In genomic region chr14:77051101-77051500, GRCh38 we compare ENCODE assay signal across 13 cellular contexts. TPM values are rescaled to one million over a fixed set of nuclear protein-coding genes. Genes with fewer than 3 reads are reported as not detected.
DNase-seq lines count a peak whose midpoint lies in the region; ATAC-seq, FAIRE-seq and TF ChIP-seq lines count a peak whose summit lies in the region.
"Had no signal": no experiment of that assay in that cellular context is flagged by ENCODE, and none has a peak within 500 bp of the region (broad histone marks: within the 10 kb centered on the region; RNA-seq: fewer than 3 reads in every experiment).

No MANE protein-coding gene starts in this region.

- no peak overlapping the region for H3K9ac ChIP-seq in keratinocyte (ENCODE audit: control insufficient read depth, extremely low read depth, insufficient read depth, low read length)
- H3K9ac ChIP-seq in trophoblast cell (ENCODE audit: low read length), result no peak overlapping the region

- DNase-seq in A549 (ENCODE audit: low read depth in 1 of 2, low spot score in 1 of 2), result no peak
- peak in 1 of 2 donors; percentile 90 for DNase-seq in breast epithelium (ENCODE audit: low spot score in 2 of 2)
- no peak for DNase-seq in keratinocyte (ENCODE audit: low read depth, low spot score)
- DNase-seq in trophoblast cell, result no peak
- no peak for DNase-seq in CD4-positive, alpha-beta memory T cell
- no peak for DNase-seq in erythroblast (lab: John Stamatoyannopoulos, UW)
- DNase-seq in CD8-positive, alpha-beta T cell, result no peak
- no peak for DNase-seq in MV-4-11 (lab: John Stamatoyannopoulos, UW)
- DNase-seq: activated naive CD8-positive, alpha-beta T cell treated with anti-CD3 and anti-CD28 coated beads, Interleukin-2, amount 10 ng/mL, durations not matched to agents 7 days and 5 days; DND-41; NCI-H1092; T-cell had no signal

- H3K36me3 Mint-ChIP-seq in CD4-positive, alpha-beta memory T cell, result no peaks in the 10 kb centered on the region
- no peaks in the 10 kb centered on the region for H3K36me3 Mint-ChIP-seq in CD8-positive, alpha-beta T cell
- H3K36me3 Mint-ChIP-seq: T-cell had no signal

- no peak for ATAC-seq in A549
- ATAC-seq in CD8-positive, alpha-beta T cell, result no peak
- ATAC-seq: T-cell had no signal

- WGBS in A549 (ENCODE audit: missing lambda C conversion rate), result 63% methylated on average over 11 of the region's 11 CpGs
- WGBS in trophoblast cell (ENCODE audit: extremely low coverage, insufficient coverage, insufficient read length), result no CpG with 5 or more reads among the region's 11 CpGs

- H3K9me3 ChIP-seq in A549, result peaks cover 10% of the 10 kb centered on the region
- no peaks in the 10 kb centered on the region for H3K9me3 ChIP-seq in breast epithelium
- peaks cover 2% of the 10 kb centered on the region for H3K9me3 ChIP-seq in keratinocyte (ENCODE audit: control insufficient read depth, low read depth, low read length)
- peaks cover 5% of the 10 kb centered on the region for H3K9me3 ChIP-seq in trophoblast cell (ENCODE audit: insufficient read depth, low read depth, low read length)
- no peaks in the 10 kb centered on the region for H3K9me3 ChIP-seq in CD4-positive, alpha-beta memory T cell (ENCODE audit: control insufficient read depth in 1 of 2, low read length in 2 of 2)
- no peaks in the 10 kb centered on the region for H3K9me3 ChIP-seq in CD8-positive, alpha-beta T cell (ENCODE audit: low read length)

- H3K4me1 ChIP-seq in A549 (peaks cover 31% of the 10 kb centered on the region), breast epithelium (peaks cover 7 to 12% of the 10 kb centered on the region in 2 donors), keratinocyte (ENCODE audit: control insufficient read depth, extremely low read depth, insufficient read depth, low read length) (peaks cover 20% of the 10 kb centered on the region), trophoblast cell (ENCODE audit: control insufficient read depth in 1 of 2, insufficient read depth in 2 of 2, low read length in 2 of 2) (peaks cover 5 to 7% of the 10 kb centered on the region in 2 experiments)
- peaks cover 32% of the 10 kb centered on the region for H3K4me1 ChIP-seq in CD4-positive, alpha-beta memory T cell (ENCODE audit: insufficient read depth, low read length)
- H3K4me1 ChIP-seq in CD8-positive, alpha-beta T cell (ENCODE audit: insufficient read depth, low read length), result peaks cover 10% of the 10 kb centered on the region

- no peak for FAIRE-seq in A549 (lab: Jason Lieb, UNC)
- no peak for FAIRE-seq in keratinocyte (lab: Jason Lieb, UNC)
- FAIRE-seq: A204.1 had no signal

- dilution Hi-C loops in keratinocyte (cut with MboI; ENCODE audit: extremely low pct_ligation_motif_present, low sequenced_read_pairs), result no loop called here

- H3K4me3 Mint-ChIP-seq in CD4-positive, alpha-beta memory T cell, result no peak overlapping the region
- no peak overlapping the region for H3K4me3 Mint-ChIP-seq in CD8-positive, alpha-beta T cell
- H3K4me3 Mint-ChIP-seq: activated naive CD8-positive, alpha-beta T cell treated with anti-CD3 and anti-CD28 coated beads, Interleukin-2, amount 10 ng/mL, durations not matched to agents 7 days and 5 days; T-cell had no signal

- H3K9me3 Mint-ChIP-seq in CD4-positive, alpha-beta memory T cell, result no peaks in the 10 kb centered on the region
- no peaks in the 10 kb centered on the region for H3K9me3 Mint-ChIP-seq in CD8-positive, alpha-beta T cell
- H3K9me3 Mint-ChIP-seq: activated naive CD8-positive, alpha-beta T cell treated with anti-CD3 and anti-CD28 coated beads, Interleukin-2, amount 10 ng/mL, durations not matched to agents 7 days and 5 days; T-cell had no signal

- CTCF ChIA-PET in A549 (lab: Yijun Ruan, JAX), result interaction anchor here (0.6 to 13.6 kb wide), 5 partner anchors 9 to 458 kb away, joined by 4 to 182 read pairs (median 5); no protein-coding TSS in a partner anchor
- CTCF ChIA-PET in CD4-positive, alpha-beta memory T cell (lab: Charles Lee; ENCODE audit: partially characterized antibody), result interaction anchor here (0.7 to 17.7 kb wide), 10 partner anchors 8 to 177 kb away, joined by 3 to 360 read pairs (median 12); no protein-coding TSS in a partner anchor
- CTCF ChIA-PET in CD8-positive, alpha-beta T cell (lab: Charles Lee), result interaction anchor here (0.9 to 8.2 kb wide), 8 partner anchors 16 to 177 kb away, joined by 3 to 156 read pairs (median 24); partner anchors contain the start of gene IRF2BPL

- H3K36me3 ChIP-seq in breast epithelium, result no peaks in the 10 kb centered on the region
- H3K36me3 ChIP-seq in keratinocyte (ENCODE audit: control insufficient read depth in 2 of 2, extremely low read depth in 1 of 2, insufficient read depth in 2 of 2, low read length in 2 of 2), result no peaks in the 10 kb centered on the region
- no peaks in the 10 kb centered on the region for H3K36me3 ChIP-seq in trophoblast cell (ENCODE audit: control insufficient read depth in 1 of 2, insufficient read depth in 2 of 2, low read length in 2 of 2)
- no peaks in the 10 kb centered on the region for H3K36me3 ChIP-seq in CD4-positive, alpha-beta memory T cell (ENCODE audit: insufficient read depth, low read length)
- no peaks in the 10 kb centered on the region for H3K36me3 ChIP-seq in CD8-positive, alpha-beta T cell (ENCODE audit: insufficient read depth, low read length)

- TF ChIP-seq POLR2A in A549 (IDR thresholded peaks at IDR 0.05; ENCODE audit: low read length) (no peak), breast epithelium (IDR thresholded peaks at IDR 0.05) (no peak), erythroblast (IDR thresholded peaks at IDR 0.05; ENCODE audit: low read length) (no peak)

- H3K4me3 ChIP-seq in A549, result no peak overlapping the region
- peak overlapping the region in 1 of 3 donors; percentile 11 for H3K4me3 ChIP-seq in breast epithelium
- H3K4me3 ChIP-seq in keratinocyte (ENCODE audit: control insufficient read depth in 2 of 3, extremely low read depth in 1 of 3, insufficient read depth in 2 of 3, low read depth in 1 of 3, low read length in 3 of 3), result no peak overlapping the region
- H3K4me3 ChIP-seq in trophoblast cell (ENCODE audit: low read depth, low read length), result no peak overlapping the region
- no peak overlapping the region for H3K4me3 ChIP-seq in CD4-positive, alpha-beta memory T cell (ENCODE audit: low read length in 2 of 2)
- no peak overlapping the region for H3K4me3 ChIP-seq in CD8-positive, alpha-beta T cell (ENCODE audit: low read depth, low read length)

- no peak overlapping the region for H4K91ac ChIP-seq in trophoblast cell (ENCODE audit: low read depth, low read length)

- no peaks in the 10 kb centered on the region for H3K9me1 ChIP-seq in keratinocyte (ENCODE audit: control insufficient read depth, extremely low read depth, insufficient read depth, low read length)

- peak overlapping the region; percentile 84 for H2BK12ac ChIP-seq in trophoblast cell (ENCODE audit: low read length)

- intact Hi-C loops in breast epithelium (cut with DNase I; ENCODE audit: low total_unique reads), result loop anchor here (10.0 kb wide), 1 partner anchor 136 kb away; no protein-coding TSS in a partner anchor
- intact Hi-C loops in CD4-positive, alpha-beta memory T cell (cut with micrococcal nuclease), result no loop called here
- intact Hi-C loops in CD8-positive, alpha-beta T cell (cut with DNase I, micrococcal nuclease), result loop anchor here in 1 of 2 experiments (5.0 kb wide), 1 partner anchor 34 kb away; no protein-coding TSS in a partner anchor

- H3K4me2 ChIP-seq in A549 (no peak overlapping the region), keratinocyte (ENCODE audit: control insufficient read depth, extremely low read depth, insufficient read depth, low read depth, low read length) (no peak overlapping the region), trophoblast cell (ENCODE audit: low read length) (no peak overlapping the region)

- H3K4me1 Mint-ChIP-seq in CD4-positive, alpha-beta memory T cell, result peaks cover 24 to 48% (median 31%) of the 10 kb centered on the region in 4 donors
- peaks cover 16% of the 10 kb centered on the region for H3K4me1 Mint-ChIP-seq in CD8-positive, alpha-beta T cell (ENCODE audit: low read depth)

- TF ChIP-seq EP300 in A549 (IDR thresholded peaks at IDR 0.05), result no peak

- H3K27ac ChIP-seq in A549 (peak overlapping the region; percentile 29 to 81; a peak in 4 of 6 replicates), breast epithelium (peak overlapping the region; percentile 82 to 91), keratinocyte (ENCODE audit: control insufficient read depth, insufficient read depth, low read length) (no peak overlapping the region), trophoblast cell (ENCODE audit: low read depth, low read length) (no peak overlapping the region)
- H3K27ac ChIP-seq in CD4-positive, alpha-beta memory T cell (ENCODE audit: low read depth, low read length), result no peak overlapping the region
- no peak overlapping the region for H3K27ac ChIP-seq in CD8-positive, alpha-beta T cell (ENCODE audit: low read depth, low read length)

- H3K79me2 ChIP-seq in keratinocyte (ENCODE audit: control insufficient read depth, insufficient read depth, low read length) (no peaks in the 10 kb centered on the region), trophoblast cell (ENCODE audit: control insufficient read depth, insufficient read depth, low read length, poor library complexity) (no peaks in the 10 kb centered on the region)

- peak overlapping the region; percentile 25 for H2AK5ac ChIP-seq in trophoblast cell (ENCODE audit: low read length)

- H3K27me3 Mint-ChIP-seq in CD4-positive, alpha-beta memory T cell, result no peaks in the 10 kb centered on the region
- H3K27me3 Mint-ChIP-seq in CD8-positive, alpha-beta T cell (ENCODE audit: low read depth), result no peaks in the 10 kb centered on the region
- H3K27me3 Mint-ChIP-seq: activated naive CD8-positive, alpha-beta T cell treated with anti-CD3 and anti-CD28 coated beads, Interleukin-2, amount 10 ng/mL, durations not matched to agents 7 days and 5 days; T-cell had no signal

- no peak for TF ChIP-seq CTCF in A549 (IDR thresholded peaks at IDR 0.05)
- no peak for TF ChIP-seq CTCF in breast epithelium (IDR thresholded peaks at IDR 0.05)
- no peak for TF ChIP-seq CTCF in keratinocyte (optimal IDR thresholded peaks at IDR 0.05 in 1 of 3, IDR thresholded peaks at IDR 0.05 in 1 of 3, conservative IDR thresholded peaks at IDR 0.05 in 1 of 3; ENCODE audit: extremely low read depth in 1 of 3, insufficient read depth in 2 of 3, low read length in 3 of 3)
- TF ChIP-seq CTCF in CD8-positive, alpha-beta T cell (IDR thresholded peaks at IDR 0.05), result no peak

- H3K18ac ChIP-seq in trophoblast cell (ENCODE audit: low read length), result peak overlapping the region; percentile 13

- H4K12ac ChIP-seq in trophoblast cell (ENCODE audit: low read depth, low read length), result no peak overlapping the region

- H2BK120ac ChIP-seq in trophoblast cell (ENCODE audit: insufficient read depth, low read length, poor library complexity), result peak overlapping the region; percentile 8

- TF ChIP-seq RAD21 in A549 (conservative IDR thresholded peaks at IDR 0.05 in 1 of 2, IDR thresholded peaks at IDR 0.05 in 1 of 2), result no peak

- no peak overlapping the region for H3K4ac ChIP-seq in trophoblast cell (ENCODE audit: low read depth, low read length)

- no peak overlapping the region for H4K8ac ChIP-seq in trophoblast cell (ENCODE audit: low read depth, low read length)

- H2AFZ ChIP-seq in keratinocyte (ENCODE audit: control insufficient read depth, low read length), result peak overlapping the region; percentile 9
- H2AFZ ChIP-seq in trophoblast cell (ENCODE audit: insufficient read depth, low read length, poor library complexity), result peak overlapping the region; percentile 32

- POLR2A ChIA-PET in A549 (lab: Yijun Ruan, JAX), result no interaction called here
- POLR2A ChIA-PET in CD4-positive, alpha-beta memory T cell (lab: Charles Lee; ENCODE audit: partially characterized antibody), result interaction anchor here (0.7 to 3.6 kb wide), 3 partner anchors 11 to 138 kb away, joined by 3 to 34 read pairs (median 5); partner anchors contain the start of gene IRF2BPL
- POLR2A ChIA-PET in CD8-positive, alpha-beta T cell (lab: Charles Lee), result interaction anchor here (1.2 kb wide), 1 partner anchor 10 kb away, joined by 3 read pairs; no protein-coding TSS in a partner anchor

- peak overlapping the region in 1 of 7 donors; percentile 41 for H3K27ac Mint-ChIP-seq in CD4-positive, alpha-beta memory T cell
- H3K27ac Mint-ChIP-seq in CD8-positive, alpha-beta T cell, result no peak overlapping the region
- H3K27ac Mint-ChIP-seq: activated naive CD8-positive, alpha-beta T cell treated with anti-CD3 and anti-CD28 coated beads, Interleukin-2, amount 10 ng/mL, durations not matched to agents 7 days and 5 days; T-cell had no signal

- H3K79me1 ChIP-seq in trophoblast cell (ENCODE audit: low read length), result peaks cover 9% of the 10 kb centered on the region

- peak overlapping the region; percentile 10 for H3K14ac ChIP-seq in trophoblast cell (ENCODE audit: low read length)

- H4K20me1 ChIP-seq in keratinocyte (ENCODE audit: control insufficient read depth, extremely low read depth, insufficient read depth, low read length), result no peaks in the 10 kb centered on the region

- H3K23ac ChIP-seq in trophoblast cell (ENCODE audit: low read length), result no peak overlapping the region

- no peak overlapping the region for H2BK5ac ChIP-seq in trophoblast cell (ENCODE audit: low read depth, low read length, poor library complexity)

- H3K27me3 ChIP-seq in breast epithelium (no peaks in the 10 kb centered on the region), keratinocyte (ENCODE audit: control insufficient read depth, extremely low read depth, insufficient read depth, low read length) (no peaks in the 10 kb centered on the region), trophoblast cell (ENCODE audit: insufficient read depth, low read length) (no peaks in the 10 kb centered on the region)
- H3K27me3 ChIP-seq in CD4-positive, alpha-beta memory T cell (ENCODE audit: insufficient read depth, low read length), result no peaks in the 10 kb centered on the region
- H3K27me3 ChIP-seq in CD8-positive, alpha-beta T cell (ENCODE audit: insufficient read depth, low read length), result no peaks in the 10 kb centered on the region

RNA-seq across cellular contexts. Expression of gene IRF2BPL, which starts 22.6 kb away (rescaled TPM):
- polyA plus RNA-seq in A549 (2011; rRNA removed) (12.5 and 18.1 TPM in 2 replicates), A549 (2017; fragmentation: RNase III; extraction: RNeasy Plus Mini Kit Qiagen cat#74134 plus additional on column Dnase treatment) (20.1 to 31.0 TPM (median 28.3 TPM) in 3 replicates), keratinocyte (4.2 to 6.8 TPM (median 5.6 TPM) in 3 replicates)
- 15.1 and 25.7 TPM in 2 replicates for polyA plus RNA-seq in A549 (2012; cell fraction: cytosol; rRNA removed)
- 25.5 and 31.5 TPM in 2 replicates for polyA plus RNA-seq in A549 (2012; cell fraction: nucleus; rRNA removed)
- 11.5 and 15.0 TPM in 2 replicates for polyA minus RNA-seq in A549 (2011; rRNA and poly(A)+ RNA removed)
- total RNA-seq in breast epithelium, result 10 to 100 TPM; 39.5 to 76.5 (median 47.2) TPM
- 4.0 TPM for polyA plus RNA-seq in keratinocyte (2011; ENCODE audit: low read depth)
- polyA plus RNA-seq in keratinocyte (2011; cell fraction: cytosol; rRNA removed), result 3.3 and 6.7 TPM in 2 replicates
- polyA plus RNA-seq in keratinocyte (2011; cell fraction: nucleus; rRNA removed), result 7.0 and 9.5 TPM in 2 replicates
- 9.0 and 15.9 TPM in 2 replicates for polyA plus RNA-seq in keratinocyte (2012; ENCODE audit: low replicate concordance)
- polyA minus RNA-seq in keratinocyte, result 3.6 to 8.6 TPM (median 4.1 TPM) in 3 replicates
- polyA minus RNA-seq in keratinocyte (2011; cell fraction: cytosol; rRNA and poly(A)+ RNA removed), result 20.3 TPM
- polyA minus RNA-seq in keratinocyte (2011; cell fraction: nucleus; rRNA and poly(A)+ RNA removed), result 11.1 and 12.7 TPM in 2 replicates
- polyA plus RNA-seq in trophoblast cell (2013), result 21.4 and 23.0 TPM in 2 replicates
- 10 to 100 TPM; 36.6 to 37.7 TPM for total RNA-seq in CD4-positive, alpha-beta memory T cell
- 1 to 10 TPM; 1.2 to 3.8 TPM for polyA plus RNA-seq in CD4-positive, alpha-beta memory T cell
- total RNA-seq in CD8-positive, alpha-beta T cell, result 10 to 100 TPM; 53.7 to 53.9 TPM

RNA-seq across cellular contexts. Expression of gene CIPC, which starts 47.0 kb away (rescaled TPM):
- polyA plus RNA-seq in A549 (2011; rRNA removed) (13.9 and 15.2 TPM in 2 replicates), A549 (2017; fragmentation: RNase III; extraction: RNeasy Plus Mini Kit Qiagen cat#74134 plus additional on column Dnase treatment) (8.9 to 9.6 TPM (median 8.9 TPM) in 3 replicates), keratinocyte (10.3 to 15.1 TPM (median 13.2 TPM) in 3 replicates)
- polyA plus RNA-seq in A549 (2012; cell fraction: cytosol; rRNA removed), result 5.2 and 7.2 TPM in 2 replicates
- 3.9 and 5.1 TPM in 2 replicates for polyA plus RNA-seq in A549 (2012; cell fraction: nucleus; rRNA removed)
- 12.4 and 15.7 TPM in 2 replicates for polyA minus RNA-seq in A549 (2011; rRNA and poly(A)+ RNA removed)
- total RNA-seq in breast epithelium, result 10 to 100 TPM; 40.6 to 64.8 (median 50.7) TPM
- 6.4 TPM for polyA plus RNA-seq in keratinocyte (2011; ENCODE audit: low read depth)
- 9.1 and 12.9 TPM in 2 replicates for polyA plus RNA-seq in keratinocyte (2011; cell fraction: cytosol; rRNA removed)
- 14.4 and 15.2 TPM in 2 replicates for polyA plus RNA-seq in keratinocyte (2011; cell fraction: nucleus; rRNA removed)
- polyA plus RNA-seq in keratinocyte (2012; ENCODE audit: low replicate concordance), result 7.1 and 7.2 TPM in 2 replicates
- polyA minus RNA-seq in keratinocyte, result 7.9 to 20.8 TPM (median 18.4 TPM) in 3 replicates
- polyA minus RNA-seq in keratinocyte (2011; cell fraction: cytosol; rRNA and poly(A)+ RNA removed), result 13.0 TPM
- polyA minus RNA-seq in keratinocyte (2011; cell fraction: nucleus; rRNA and poly(A)+ RNA removed), result 10.0 and 13.1 TPM in 2 replicates
- polyA plus RNA-seq in trophoblast cell (2013), result 14.3 and 14.4 TPM in 2 replicates
- 10 to 100 TPM; 18.6 to 21.5 TPM for total RNA-seq in CD4-positive, alpha-beta memory T cell
- polyA plus RNA-seq in CD4-positive, alpha-beta memory T cell, result 1 to 10 TPM; 5.4 to 7.1 TPM
- 1 to 10 TPM; 6.0 to 6.3 TPM for total RNA-seq in CD8-positive, alpha-beta T cell

Comparison
In these comparisons a context has a peak if more than half of its experiments do, and no peak if none do; other contexts are left out.
1. H3K27ac ChIP-seq: peak in A549 (2 of 2) and breast epithelium (2 of 2); none in keratinocyte (single experiment), trophoblast cell (single experiment), CD4-positive, alpha-beta memory T cell (single experiment) and CD8-positive, alpha-beta T cell (single experiment).